Comparison of ENCODE assay signal across 18 cellular contexts in genomic region chr19:5102520-5102919, GRCh38.
"Had no signal": no experiment of that assay in that cellular context is flagged by ENCODE, and none has a peak within 500 bp of the region (broad histone marks: within the 10 kb centered on the region; RNA-seq: fewer than 3 reads in every experiment).

No MANE protein-coding gene starts in this region.

- H3K27me3 ChIP-seq: tibial nerve, uterus had no signal

- FAIRE-seq: keratinocyte, TTC549 had no signal

- H3K4me1 ChIP-seq: uterus had no signal

- H3K27ac ChIP-seq: uterus had no signal

- ATAC-seq: activated CD8-positive, alpha-beta T cell treated with anti-CD3 and anti-CD28 coated beads, Interleukin-2, amount 10 ng/mL, durations not matched to agents 7 days and 5 days; activated naive CD4-positive, alpha-beta T cell treated with anti-CD3 and anti-CD28 coated beads, Interleukin-2, amount 50 U/mL, for 72 hours; activated T-cell treated with anti-CD3 and anti-CD28 coated beads, Interleukin-2, amount 50 U/mL, for 72 hours; natural killer cell treated with Interleukin-12 subunit alpha and Interleukin-12 subunit beta and Interleukin-15 and Interleukin-18, amount 100 ng/mL, for 72 hours; stimulated activated effector memory CD8-positive, alpha-beta T cell treated with anti-CD3 and anti-CD28 coated beads, Interleukin-12 subunit alpha, Interleukin-12 subunit beta, amount 100 ng/mL, for 72 hours had no signal

- H3K36me3 ChIP-seq: uterus had no signal

- DNase-seq: activated B cell treated with CpG ODN at 0.5 μM for 24 hours; activated CD4-positive, alpha-beta T cell treated with anti-CD3 and anti-CD28 coated beads for 48 hours; activated CD8-positive, alpha-beta memory T cell treated with anti-CD3 and anti-CD28 coated beads, Interleukin-2, amount 50 U/mL, for 4 hours; activated CD8-positive, alpha-beta T cell treated with anti-CD3 and anti-CD28 coated beads, Interleukin-2, amount 10 ng/mL, durations not matched to agents 7 days and 5 days; activated gamma-delta T cell; activated T-cell treated with anti-CD3 and anti-CD28 coated beads, Interleukin-2, amount 50 U/mL, for 72 hours; amniotic stem cell; effector memory CD4-positive, alpha-beta T cell; mesendoderm; stimulated activated CD4-positive, alpha-beta T cell treated with anti-CD3 and anti-CD28 coated beads, Interleukin-12 subunit alpha, Interleukin-12 subunit beta, amount 100 ng/mL, for 4 hours; SW 1271 had no signal

- H3K4me3 ChIP-seq: tibial nerve, uterus had no signal
